9 cellular contexts compared by ENCODE assay signal in genomic region chr3:57959407-57960173, GRCh38. TPM values are rescaled to one million over a fixed set of nuclear protein-coding genes. Genes with fewer than 3 reads are reported as not detected.
DNase-seq lines count a peak whose midpoint lies in the region; ATAC-seq and TF ChIP-seq lines count a peak whose summit lies in the region.
"Had no signal": no experiment of that assay in that cellular context is flagged by ENCODE, and none has a peak within 500 bp of the region (broad histone marks: within the 10 kb centered on the region; RNA-seq: fewer than 3 reads in every experiment).

No MANE protein-coding gene starts in this region.

- H3K9me2 ChIP-seq in GM23248 (ENCODE audit: insufficient read depth): no peaks in the 10 kb centered on the region

- no peaks in the 10 kb centered on the region for H4K20me1 ChIP-seq in GM23248 (ENCODE audit: insufficient read depth)

- H3K27me3 ChIP-seq in GM23248 (replicated peaks; ENCODE audit: insufficient read depth) (no peaks in the 10 kb centered on the region), gastrocnemius medialis (no peaks in the 10 kb centered on the region)

- in situ Hi-C loops in GM23248 (cut with MboI): no loop called here
- in situ Hi-C loops in gastrocnemius medialis (cut with MboI; ENCODE audit: low sequenced_read_pairs in 4 of 4): no loop called here

- peak overlapping the region; percentile 62 for H3K9ac ChIP-seq in GM23248

- no peaks in the 10 kb centered on the region for H3K9me3 ChIP-seq in GM23248 (ENCODE audit: low read depth)
- H3K9me3 ChIP-seq in gastrocnemius medialis: no peaks in the 10 kb centered on the region

- H3K27ac ChIP-seq in GM23248: peak overlapping the region; percentile 83
- H3K27ac ChIP-seq in gastrocnemius medialis: peak overlapping the region; percentile 36 to 69 (median 54)

- WGBS in GM23248 (ENCODE audit: low coverage in 1 of 2, low lambda C conversion rate in 2 of 2, missing lambda C conversion rate in 2 of 2), 2 experiments: 7 to 11% methylated on average over 19 of the region's 19 CpGs

- ATAC-seq in gastrocnemius medialis (peak in 1 of 2 donors; percentile 27), HG03135 (IDR thresholded peaks at IDR 0.05; ENCODE audit: unreplicated experiment) (no peak)

- peaks cover 24% of the 10 kb centered on the region for H3F3A ChIP-seq in GM23248 (ENCODE audit: insufficient read depth)

- DNase-seq in GM23248: peak; percentile 67
- peak; percentile 89 for DNase-seq in RPMI7951 (ENCODE audit: low read depth)
- peak; percentile 59 for DNase-seq in glomerular visceral epithelial cell (ENCODE audit: extremely low spot score)
- no peak for DNase-seq in gastrocnemius medialis
- DNase-seq in GM20000 (ENCODE audit: low spot score): no peak
- DNase-seq in NCI-H1436 treated with DMSO at 0.1 percent for 48 hours (lab: John Stamatoyannopoulos, UW): no peak
- no peak for DNase-seq in NCI-H510A treated with DMSO at 0.1 percent for 48 hours (lab: John Stamatoyannopoulos, UW)
- DNase-seq: NCI-H1694 had no signal

- H3K4me2 ChIP-seq in GM23248 (ENCODE audit: unreplicated experiment): peak overlapping the region; percentile 60

- H3K36me3 ChIP-seq in GM23248 (ENCODE audit: low read depth) (no peaks in the 10 kb centered on the region), gastrocnemius medialis (no peaks in the 10 kb centered on the region)

- H3K4me1 ChIP-seq in GM23248 (ENCODE audit: insufficient read depth) (peaks cover 34% of the 10 kb centered on the region), gastrocnemius medialis (peaks cover 5 to 10% of the 10 kb centered on the region in 2 donors)

- TF ChIP-seq CTCF in gastrocnemius medialis (IDR thresholded peaks at IDR 0.05 in 4 of 5, conservative IDR thresholded peaks at IDR 0.05 in 1 of 5): no peak
- no peak for TF ChIP-seq CTCF in GM20000 (IDR thresholded peaks at IDR 0.05; ENCODE audit: extremely low read depth, missing control alignments)

- no peaks in the 10 kb centered on the region for H3K79me2 ChIP-seq in GM23248 (ENCODE audit: insufficient read depth)

- intact Hi-C loops in gastrocnemius medialis (cut with DNase I; ENCODE audit: low total_unique reads): no loop called here

- H2AFZ ChIP-seq in GM23248: peak overlapping the region; percentile 80

- peak overlapping the region; percentile 40 for H3K4me3 ChIP-seq in GM23248
- H3K4me3 ChIP-seq in gastrocnemius medialis: peak overlapping the region in 1 of 4 donors; percentile 9

- no peak for TF ChIP-seq POLR2A in gastrocnemius medialis (IDR thresholded peaks at IDR 0.05)

RNA-seq across cellular contexts. Expression of gene FLNB, which starts 48.6 kb away (rescaled TPM):
- total RNA-seq in GM23248 (2014; rRNA removed; shearing (Covaris generic)): 186 and 199 TPM in 2 replicates
- 60.6 and 61.7 TPM in 2 replicates for polyA plus RNA-seq in GM23248 (2016; fragmentation: Nextera tagmentation; extraction: Ambion mirVana)
- 104 TPM in 2 replicates for total RNA-seq in RPMI7951 (2014; rRNA removed; shearing (Covaris generic))
- total RNA-seq in gastrocnemius medialis: 10 to 100 TPM; 10.9 to 21.5 (median 12.0) TPM

Comparison
In these comparisons a context has a peak if more than half of its experiments do, and no peak if none do; other contexts are left out.
1. DNase-seq: peak in GM23248 (single experiment), RPMI7951 (single experiment) and glomerular visceral epithelial cell (single experiment); none in gastrocnemius medialis (0 of 2), GM20000 (single experiment), NCI-H1436 treated with DMSO at 0.1 percent for 48 hours (single experiment) and NCI-H510A treated with DMSO at 0.1 percent for 48 hours (single experiment).